Comparison of ENCODE assay signal across 1 cellular context in genomic region chr21:46459024-46459355, GRCh38.
TF ChIP-seq lines count a peak whose summit lies in the region.

No MANE protein-coding gene starts in this region.

TF ChIP-seq in HepG2, 621 proteins besides CTCF, POLR2A, EP300 and RAD21 (continued from another document):
- TF ChIP-seq TRAFD1 (CRISPR knock-in tag; IDR thresholded peaks at IDR 0.05; ENCODE audit: borderline replicate concordance) (no peak), AFF4 (CRISPR knock-in tag; IDR thresholded peaks at IDR 0.05) (no peak), ARNT2 (CRISPR knock-in tag; IDR thresholded peaks at IDR 0.05; ENCODE audit: low read depth) (peak; percentile 62; the same call in 1 of the 2 replicates), ZNF83 (CRISPR knock-in tag; IDR thresholded peaks at IDR 0.05; ENCODE audit: borderline replicate concordance) (0 out of 2 replicates have a peak, but pooled peaks have one; percentile 43), BRD4 (CRISPR knock-in tag; IDR thresholded peaks at IDR 0.05) (peak; percentile 57; the same call in 1 of the 2 replicates), ZBTB10 (CRISPR knock-in tag; IDR thresholded peaks at IDR 0.05; ENCODE audit: borderline replicate concordance) (no peak), IKZF1 (IDR thresholded peaks at IDR 0.05) (no peak), ZFY (CRISPR knock-in tag; IDR thresholded peaks at IDR 0.05) (peak; percentile 41; the same call in 1 of the 2 replicates), GABPB1 (CRISPR knock-in tag; IDR thresholded peaks at IDR 0.05) (0 out of 2 replicates have a peak, but pooled peaks have one; percentile 1), ZNF777 (CRISPR knock-in tag; IDR thresholded peaks at IDR 0.05) (0 out of 2 replicates have a peak, but pooled peaks have one; percentile 12), PCBP1 (IDR thresholded peaks at IDR 0.05; ENCODE audit: borderline replicate concordance, low read depth, low read length) (0 out of 2 replicates have a peak, but pooled peaks have one; percentile 7), UBTF (CRISPR knock-in tag; IDR thresholded peaks at IDR 0.05) (peak; percentile 67; the same call in 1 of the 2 replicates), ATF7-NPFF (CRISPR knock-in tag; IDR thresholded peaks at IDR 0.05; ENCODE audit: low read depth) (0 out of 2 replicates have a peak, but pooled peaks have one; percentile 8), STAG1 (CRISPR knock-in tag; IDR thresholded peaks at IDR 0.05) (peak; percentile 15; the same call in 1 of the 2 replicates), ZNF543 (CRISPR knock-in tag; IDR thresholded peaks at IDR 0.05) (peak; percentile 47; the same call in 1 of the 2 replicates), ARID4A (CRISPR knock-in tag; IDR thresholded peaks at IDR 0.05; ENCODE audit: borderline replicate concordance) (peak; percentile 9; the same call in 1 of the 2 replicates), ZNF607 (CRISPR knock-in tag; IDR thresholded peaks at IDR 0.05; ENCODE audit: borderline replicate concordance) (0 out of 2 replicates have a peak, but pooled peaks have one; percentile 8), ZNF564 (CRISPR knock-in tag; IDR thresholded peaks at IDR 0.05) (no peak), AHR (CRISPR knock-in tag; IDR thresholded peaks at IDR 0.05) (peak; percentile 38; the same call in 1 of the 2 replicates), SRSF9 (IDR thresholded peaks at IDR 0.05; ENCODE audit: borderline replicate concordance, insufficient read depth, low read depth, low read length, poor library complexity, severe bottlenecking) (no peak), ZNF34 (CRISPR knock-in tag; IDR thresholded peaks at IDR 0.05; ENCODE audit: borderline replicate concordance) (0 out of 2 replicates have a peak, but pooled peaks have one; percentile 51), ZNF883 (CRISPR knock-in tag; IDR thresholded peaks at IDR 0.05; ENCODE audit: not compliant biosample characterization) (peak; percentile 4)
- TF ChIP-seq, protein P1, sequence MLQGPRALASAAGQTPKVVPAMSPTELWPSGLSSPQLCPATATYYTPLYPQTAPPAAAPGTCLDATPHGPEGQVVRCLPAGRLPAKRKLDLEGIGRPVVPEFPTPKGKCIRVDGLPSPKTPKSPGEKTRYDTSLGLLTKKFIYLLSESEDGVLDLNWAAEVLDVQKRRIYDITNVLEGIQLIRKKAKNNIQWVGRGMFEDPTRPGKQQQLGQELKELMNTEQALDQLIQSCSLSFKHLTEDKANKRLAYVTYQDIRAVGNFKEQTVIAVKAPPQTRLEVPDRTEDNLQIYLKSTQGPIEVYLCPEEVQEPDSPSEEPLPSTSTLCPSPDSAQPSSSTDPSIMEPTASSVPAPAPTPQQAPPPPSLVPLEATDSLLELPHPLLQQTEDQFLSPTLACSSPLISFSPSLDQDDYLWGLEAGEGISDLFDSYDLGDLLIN (CRISPR knock-in tag; IDR thresholded peaks at IDR 0.05; ENCODE audit: borderline replicate concordance), result 0 out of 2 replicates have a peak, but pooled peaks have one; percentile 17
